Comparison of ENCODE assay signal across 8 cellular contexts in genomic region chr17:75271233-75271954, GRCh38. TPM values are rescaled to one million over a fixed set of nuclear protein-coding genes. Genes with fewer than 3 reads are reported as not detected.
DNase-seq lines count a peak whose midpoint lies in the region; ATAC-seq and TF ChIP-seq lines count a peak whose summit lies in the region.

No MANE protein-coding gene starts in this region.

- H3K27me3 ChIP-seq in DOHH2 (ENCODE audit: control insufficient read depth, low read length) (no peaks in the 10 kb centered on the region), cardiac muscle cell (no peaks in the 10 kb centered on the region), trophoblast cell (ENCODE audit: insufficient read depth, low read length) (no peaks in the 10 kb centered on the region), transverse colon (no peaks in the 10 kb centered on the region)

- H4K8ac ChIP-seq in trophoblast cell (ENCODE audit: low read depth, low read length) = peak overlapping the region; percentile 93

- peaks cover 17 to 20% (median 18%) of the 10 kb centered on the region in 3 donors for H3K4me1 Mint-ChIP-seq in IgD-negative memory B cell

- H2BK12ac ChIP-seq in trophoblast cell (ENCODE audit: low read length) = no peak overlapping the region

- intact Hi-C loops in transverse colon (cut with DNase I; ENCODE audit: low total_unique reads) = loop anchor here (5.0 kb wide), 1 partner anchor 136 kb away; the partner anchor contains the start of gene GRB2

- H3K4me3 ChIP-seq in DOHH2 (ENCODE audit: low read length) (peak overlapping the region; percentile 96), cardiac muscle cell (peak overlapping the region; percentile 94), trophoblast cell (ENCODE audit: low read depth, low read length) (peak overlapping the region; percentile 84), transverse colon (peak overlapping the region; percentile 84 to 99 (median 86))

- H3K4ac ChIP-seq in trophoblast cell (ENCODE audit: low read depth, low read length) = peak overlapping the region; percentile 5

- H2BK5ac ChIP-seq in trophoblast cell (ENCODE audit: low read depth, low read length, poor library complexity) = peak overlapping the region; percentile 4

- H3K4me1 ChIP-seq in DOHH2 (ENCODE audit: control insufficient read depth, low read length) = peaks cover 32% of the 10 kb centered on the region
- H3K4me1 ChIP-seq in cardiac muscle cell (ENCODE audit: low read depth) = no peaks in the 10 kb centered on the region
- H3K4me1 ChIP-seq in trophoblast cell (ENCODE audit: control insufficient read depth in 1 of 2, insufficient read depth in 2 of 2, low read length in 2 of 2) = peaks cover 0 to 10% of the 10 kb centered on the region in 2 experiments
- H3K4me1 ChIP-seq in transverse colon = peaks cover 12 to 31% (median 21%) of the 10 kb centered on the region in 4 donors

- H3K27ac ChIP-seq in DOHH2 (ENCODE audit: low read depth, low read length) = peak overlapping the region; percentile 71
- H3K27ac ChIP-seq in cardiac muscle cell = peak overlapping the region; percentile 41
- no peak overlapping the region for H3K27ac ChIP-seq in trophoblast cell (ENCODE audit: low read depth, low read length)
- H3K27ac ChIP-seq in transverse colon = peak overlapping the region; percentile 94 to 100 (median 96)

- H3K23ac ChIP-seq in trophoblast cell (ENCODE audit: low read length) = no peak overlapping the region

- peak overlapping the region; percentile 69 to 92 (median 84) for H3K4me3 Mint-ChIP-seq in IgD-negative memory B cell

- H3K27me3 Mint-ChIP-seq in IgD-negative memory B cell = no peaks in the 10 kb centered on the region

- peak overlapping the region; percentile 2 to 91 (median 86) for H3K27ac Mint-ChIP-seq in IgD-negative memory B cell

- DNase-seq in SK-MEL-5 (ENCODE audit: low read depth, low spot score) (peak; percentile 82), cardiac muscle cell (ENCODE audit: low read depth in 1 of 2, low spot score in 1 of 2) (peak; percentile 74 to 89), trophoblast cell (peak; percentile 68 to 88), transverse colon (peak; percentile 87)
- DNase-seq in activated naive CD4-positive, alpha-beta T cell treated with anti-CD3 and anti-CD28 coated beads, Interleukin-2, amount 50 U/mL, for 16 hours = peak; percentile 88

- peaks cover 54% of the 10 kb centered on the region for H3K36me3 ChIP-seq in DOHH2 (ENCODE audit: control insufficient read depth, low read length)
- H3K36me3 ChIP-seq in cardiac muscle cell = no peaks in the 10 kb centered on the region
- peaks cover 10 to 11% of the 10 kb centered on the region in 2 experiments for H3K36me3 ChIP-seq in trophoblast cell (ENCODE audit: control insufficient read depth in 1 of 2, insufficient read depth in 2 of 2, low read length in 2 of 2)
- H3K36me3 ChIP-seq in transverse colon = peaks cover 0 to 2% (median 0%) of the 10 kb centered on the region in 4 donors

- H3K79me1 ChIP-seq in trophoblast cell (ENCODE audit: low read length) = peaks cover 10% of the 10 kb centered on the region

- TF ChIP-seq EP300 in transverse colon (IDR thresholded peaks at IDR 0.05; ENCODE audit: low read depth) = no peak

- in situ Hi-C loops in SK-MEL-5 (cut with HindIII; ENCODE audit: low pct_unique_long_range_greater_than_20kb, low sequenced_read_pairs) (no loop called here), transverse colon (cut with MboI; ENCODE audit: low pct_ligation_motif_present in 1 of 4, low pct_unique_long_range_greater_than_20kb in 1 of 4, low sequenced_read_pairs in 3 of 4) (no loop called here)

- H3K9ac ChIP-seq in trophoblast cell (ENCODE audit: low read length) = peak overlapping the region; percentile 60

- WGBS in trophoblast cell (ENCODE audit: extremely low coverage, insufficient coverage, insufficient read length) = no CpG with 5 or more reads among the region's 74 CpGs
- 1% methylated on average over 57 of the region's 74 CpGs; no CpG with 5 or more reads in 1 of the 2 donors for WGBS in transverse colon (ENCODE audit: low coverage in 1 of 2), 2 donors

- H3K4me2 ChIP-seq in DOHH2 (ENCODE audit: low read length) = peak overlapping the region; percentile 66
- peak overlapping the region; percentile 89 for H3K4me2 ChIP-seq in trophoblast cell (ENCODE audit: low read length)

- H3K9me3 ChIP-seq in DOHH2 (ENCODE audit: control insufficient read depth, insufficient read depth, low read length) (no peaks in the 10 kb centered on the region), cardiac muscle cell (ENCODE audit: low read depth) (no peaks in the 10 kb centered on the region), trophoblast cell (ENCODE audit: insufficient read depth, low read depth, low read length) (peaks cover 2% of the 10 kb centered on the region), transverse colon (no peaks in the 10 kb centered on the region)

- H2AK5ac ChIP-seq in trophoblast cell (ENCODE audit: low read length) = no peak overlapping the region

- peak overlapping the region; percentile 57 for H4K12ac ChIP-seq in trophoblast cell (ENCODE audit: low read depth, low read length)

- peaks cover 20% of the 10 kb centered on the region for H3F3A ChIP-seq in DOHH2 (ENCODE audit: control insufficient read depth, insufficient read depth)

- peak; percentile 58 for ATAC-seq in GM21526 (IDR thresholded peaks at IDR 0.05; ENCODE audit: low FRiP score, unreplicated experiment)

- H3K14ac ChIP-seq in trophoblast cell (ENCODE audit: low read length) = peak overlapping the region; percentile 92

- H2BK120ac ChIP-seq in trophoblast cell (ENCODE audit: insufficient read depth, low read length, poor library complexity) = peak overlapping the region; percentile 23

- peaks cover 3% of the 10 kb centered on the region for H3K36me3 Mint-ChIP-seq in IgD-negative memory B cell

- H3K9me3 Mint-ChIP-seq in IgD-negative memory B cell = no peaks in the 10 kb centered on the region

- TF ChIP-seq CTCF in DOHH2 (IDR thresholded peaks at IDR 0.05; ENCODE audit: low read depth, low read length, poor library complexity, severe bottlenecking) (peak; percentile 29), cardiac muscle cell (IDR thresholded peaks at IDR 0.05; ENCODE audit: low read depth, low read length) (peak; percentile 41), transverse colon (IDR thresholded peaks at IDR 0.05) (peak; percentile 26 to 81 (median 66))

- H3K9me2 ChIP-seq in DOHH2 (replicated peaks; ENCODE audit: control insufficient read depth, low read length) = no peaks in the 10 kb centered on the region

- H2AFZ ChIP-seq in trophoblast cell (ENCODE audit: insufficient read depth, low read length, poor library complexity) = peak overlapping the region; percentile 85

- H3K18ac ChIP-seq in trophoblast cell (ENCODE audit: low read length) = peak overlapping the region; percentile 87

- TF ChIP-seq POLR2A in transverse colon (IDR thresholded peaks at IDR 0.05) = peak; percentile 38

- H4K91ac ChIP-seq in trophoblast cell (ENCODE audit: low read depth, low read length) = peak overlapping the region; percentile 77

- H4K20me1 ChIP-seq in DOHH2 (ENCODE audit: control insufficient read depth, insufficient read depth, low read depth, low read length) = no peaks in the 10 kb centered on the region

- peaks cover 40% of the 10 kb centered on the region for H3K79me2 ChIP-seq in DOHH2 (ENCODE audit: control insufficient read depth, low read length)
- peaks cover 5% of the 10 kb centered on the region for H3K79me2 ChIP-seq in trophoblast cell (ENCODE audit: control insufficient read depth, insufficient read depth, low read length, poor library complexity)

RNA-seq across cellular contexts. Expression of gene MIF4GD, which starts 0.4 kb away (rescaled TPM):
- 103 TPM for polyA plus RNA-seq in IgD-negative memory B cell
- 20.8 and 22.9 TPM in 2 replicates for total RNA-seq in SK-MEL-5 (2014; rRNA removed; shearing (Covaris generic))
- polyA plus RNA-seq in SK-MEL-5 (2015; cell fraction: cytosol; rRNA removed) = 53.3 and 57.8 TPM in 2 replicates
- polyA plus RNA-seq in SK-MEL-5 (2015; cell fraction: nucleus; rRNA removed) = 37.8 and 52.5 TPM in 2 replicates
- total RNA-seq in cardiac muscle cell = 35.6 and 47.9 TPM in 2 replicates
- polyA plus RNA-seq in cardiac muscle cell = 75.4 and 75.8 TPM in 2 replicates
- 8.8 and 8.9 TPM in 2 replicates for polyA plus RNA-seq in trophoblast cell (2013)
- total RNA-seq in transverse colon = 10 to 100 TPM in 3 of 4 donors, 1 to 10 TPM in 1; 9.0 to 44.0 (median 28.6) TPM

RNA-seq across cellular contexts. Expression of gene MRPS7, which starts 9.7 kb away (rescaled TPM):
- polyA plus RNA-seq in IgD-negative memory B cell (101 TPM), cardiac muscle cell (179 and 198 TPM in 2 replicates)
- 184 and 188 TPM in 2 replicates for total RNA-seq in SK-MEL-5 (2014; rRNA removed; shearing (Covaris generic))
- 100 and 108 TPM in 2 replicates for polyA plus RNA-seq in SK-MEL-5 (2015; cell fraction: cytosol; rRNA removed)
- 73.3 and 73.8 TPM in 2 replicates for polyA plus RNA-seq in SK-MEL-5 (2015; cell fraction: nucleus; rRNA removed)
- total RNA-seq in cardiac muscle cell (64.8 and 81.6 TPM in 2 replicates), transverse colon (10 to 100 TPM; 27.1 to 54.0 (median 37.4) TPM)
- polyA plus RNA-seq in trophoblast cell (2013) = 44.9 and 45.1 TPM in 2 replicates

RNA-seq across cellular contexts. Expression of gene GGA3, which starts 10.0 kb away (rescaled TPM):
- polyA plus RNA-seq in IgD-negative memory B cell (27.8 TPM), cardiac muscle cell (25.6 and 30.0 TPM in 2 replicates)
- 15.7 and 17.4 TPM in 2 replicates for total RNA-seq in SK-MEL-5 (2014; rRNA removed; shearing (Covaris generic))
- polyA plus RNA-seq in SK-MEL-5 (2015; cell fraction: cytosol; rRNA removed) = 39.1 and 44.4 TPM in 2 replicates
- polyA plus RNA-seq in SK-MEL-5 (2015; cell fraction: nucleus; rRNA removed) = 222 and 247 TPM in 2 replicates
- total RNA-seq in cardiac muscle cell (33.5 and 35.3 TPM in 2 replicates), transverse colon (100 to 1,000 TPM in 1 of 4 donors, 10 to 100 TPM in 3; 36.2 to 134 (median 59.0) TPM)
- 29.6 and 29.8 TPM in 2 replicates for polyA plus RNA-seq in trophoblast cell (2013)

RNA-seq across cellular contexts. Expression of gene SLC25A19, which starts 17.8 kb away (rescaled TPM):
- polyA plus RNA-seq in IgD-negative memory B cell (22.0 TPM), cardiac muscle cell (12.2 and 17.7 TPM in 2 replicates)
- total RNA-seq in SK-MEL-5 (2014; rRNA removed; shearing (Covaris generic)) = 18.1 and 21.0 TPM in 2 replicates
- 27.2 and 30.3 TPM in 2 replicates for polyA plus RNA-seq in SK-MEL-5 (2015; cell fraction: cytosol; rRNA removed)
- polyA plus RNA-seq in SK-MEL-5 (2015; cell fraction: nucleus; rRNA removed) = 28.4 and 43.5 TPM in 2 replicates
- total RNA-seq in cardiac muscle cell (8.9 and 13.2 TPM in 2 replicates), transverse colon (10 to 100 TPM; 12.6 to 49.6 (median 20.7) TPM)
- polyA plus RNA-seq in trophoblast cell (2013) = 8.9 and 10.2 TPM in 2 replicates
